ENCODE assay signal across 12 cellular contexts in the genomic region with DNA sequence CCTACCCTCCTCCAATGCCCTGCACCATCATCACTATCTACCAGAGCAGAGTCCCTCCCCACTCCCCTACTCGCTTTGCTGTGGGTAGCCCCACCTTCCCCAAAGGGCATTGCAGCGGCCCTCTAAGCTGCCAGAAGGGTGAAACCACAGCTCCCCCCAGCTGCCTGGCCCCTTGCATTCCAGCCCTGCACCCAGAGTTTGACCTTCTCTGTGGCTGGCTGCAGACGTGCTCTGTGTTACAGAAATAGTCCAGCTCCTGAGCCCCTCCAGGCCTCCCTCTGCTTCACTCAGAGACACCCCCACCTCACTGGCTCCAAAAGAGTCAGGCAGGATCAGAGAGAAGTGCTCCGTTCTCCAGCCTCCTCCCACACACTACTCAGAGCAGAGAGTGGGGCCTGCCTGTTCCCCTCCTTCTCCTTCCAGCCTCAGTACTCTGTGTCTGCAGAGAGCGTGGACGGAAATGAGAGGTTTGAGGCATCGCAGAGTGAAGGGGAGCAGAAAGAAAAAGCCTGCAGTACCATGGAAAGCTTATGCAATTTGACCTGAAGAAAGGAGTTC.
DNase-seq lines count a peak whose midpoint lies in the region; ATAC-seq and TF ChIP-seq lines count a peak whose summit lies in the region.
"Had no signal": no experiment of that assay in that cellular context is flagged by ENCODE, and none has a peak within 500 bp of the region (broad histone marks: within the 10 kb centered on the region; RNA-seq: fewer than 3 reads in every experiment).

No MANE protein-coding gene starts in this region.

- H3K9me3 Mint-ChIP-seq in CD8-positive, alpha-beta T cell = no peaks in the 10 kb centered on the region
- H3K9me3 Mint-ChIP-seq in CD8-positive, alpha-beta memory T cell = no peaks in the 10 kb centered on the region
- H3K9me3 Mint-ChIP-seq: dendritic cell treated with granulocyte-macrophage colony-stimulating factor and Interleukin-4, amounts not matched to agents 40 ng/mL and 50 ng/mL, for 4 days; neural crest cell had no signal

- H3K36me3 ChIP-seq in CD8-positive, alpha-beta T cell (ENCODE audit: insufficient read depth, low read length) = no peaks in the 10 kb centered on the region
- H3K36me3 ChIP-seq in CD8-positive, alpha-beta memory T cell (ENCODE audit: insufficient read depth, low read length) = no peaks in the 10 kb centered on the region

- CTCF ChIA-PET in CD8-positive, alpha-beta T cell (lab: Charles Lee) = interaction anchor here (1.0 to 1.2 kb wide), 2 partner anchors 13 to 89 kb away, joined by 3 read pairs; no protein-coding TSS in a partner anchor
- CTCF ChIA-PET in CD8-positive, alpha-beta memory T cell (lab: Charles Lee) = interaction anchor here (1.3 kb wide), 1 partner anchor 38 kb away, joined by 3 read pairs; no protein-coding TSS in a partner anchor

- peaks cover 17% of the 10 kb centered on the region for H3K4me1 Mint-ChIP-seq in CD8-positive, alpha-beta T cell (ENCODE audit: low read depth)
- no peaks in the 10 kb centered on the region for H3K4me1 Mint-ChIP-seq in CD8-positive, alpha-beta memory T cell

- intact Hi-C loops in CD8-positive, alpha-beta T cell (cut with DNase I, micrococcal nuclease) = no loop called here

- H3K27me3 ChIP-seq in CD8-positive, alpha-beta T cell (ENCODE audit: insufficient read depth, low read length) = no peaks in the 10 kb centered on the region
- H3K27me3 ChIP-seq in CD8-positive, alpha-beta memory T cell (ENCODE audit: insufficient read depth, low read length, poor library complexity, severe bottlenecking) = peaks cover 4% of the 10 kb centered on the region

- H3K27me3 Mint-ChIP-seq in CD8-positive, alpha-beta T cell (ENCODE audit: low read depth) = peaks cover 9% of the 10 kb centered on the region
- peaks cover 8 to 69% of the 10 kb centered on the region in 2 donors for H3K27me3 Mint-ChIP-seq in CD8-positive, alpha-beta memory T cell

- no peak for ATAC-seq in CD8-positive, alpha-beta T cell
- ATAC-seq: activated CD4-positive, CD25-positive, alpha-beta regulatory T cell treated with anti-CD3 and anti-CD28 coated beads, Interleukin-2, amount 50 U/mL, for 24 hours had no signal

- no peak overlapping the region for H3K27ac ChIP-seq in CD8-positive, alpha-beta T cell (ENCODE audit: low read depth, low read length)
- no peak overlapping the region for H3K27ac ChIP-seq in CD8-positive, alpha-beta memory T cell (ENCODE audit: low read depth, low read length)

- TF ChIP-seq CTCF in CD8-positive, alpha-beta T cell (IDR thresholded peaks at IDR 0.05) = no peak
- TF ChIP-seq CTCF in fibroblast of villous mesenchyme (IDR thresholded peaks at IDR 0.05; ENCODE audit: insufficient read depth, low read depth, low read length) = peak; percentile 1

- H3K27ac Mint-ChIP-seq in CD8-positive, alpha-beta T cell = peak overlapping the region; percentile 29
- H3K27ac Mint-ChIP-seq in CD8-positive, alpha-beta memory T cell = peak overlapping the region in 1 of 8 donors; percentile 9
- H3K27ac Mint-ChIP-seq: dendritic cell treated with granulocyte-macrophage colony-stimulating factor and Interleukin-4, amounts not matched to agents 40 ng/mL and 50 ng/mL, for 4 days had no signal

- H3K4me3 ChIP-seq in CD8-positive, alpha-beta T cell (ENCODE audit: low read depth, low read length) = no peak overlapping the region
- H3K4me3 ChIP-seq in fibroblast of villous mesenchyme (ENCODE audit: low read depth, low read length) = no peak overlapping the region
- no peak overlapping the region for H3K4me3 ChIP-seq in CD8-positive, alpha-beta memory T cell (ENCODE audit: low read length)

- POLR2A ChIA-PET in CD8-positive, alpha-beta T cell (lab: Charles Lee) = interaction anchor here (0.9 kb wide), 1 partner anchor 18 kb away, joined by 3 read pairs; no protein-coding TSS in a partner anchor
- POLR2A ChIA-PET in CD8-positive, alpha-beta memory T cell (lab: Charles Lee) = no interaction called here

- no peaks in the 10 kb centered on the region for H3K9me3 ChIP-seq in CD8-positive, alpha-beta T cell (ENCODE audit: low read length)
- H3K9me3 ChIP-seq in CD8-positive, alpha-beta memory T cell (ENCODE audit: low read length) = no peaks in the 10 kb centered on the region

- DNase-seq in CD8-positive, alpha-beta T cell = no peak
- DNase-seq in RPMI7951 (ENCODE audit: low read depth) (peak; percentile 97), fibroblast of villous mesenchyme (ENCODE audit: low read depth) (peak; percentile 93), pons (ENCODE audit: low spot score) (peak; percentile 74), NCI-H1092 (lab: John Stamatoyannopoulos, UW) (no peak), NCI-H146 (lab: John Stamatoyannopoulos, UW) (no peak), NCI-H1930 (lab: John Stamatoyannopoulos, UW) (no peak)
- no peak for DNase-seq in CD8-positive, alpha-beta memory T cell
- DNase-seq: stimulated activated naive CD4-positive, alpha-beta T cell treated with Interleukin-2 at 50 U/mL for 16 hours had no signal

- no peak overlapping the region for H3K4me3 Mint-ChIP-seq in CD8-positive, alpha-beta T cell
- H3K4me3 Mint-ChIP-seq in CD8-positive, alpha-beta memory T cell = peak overlapping the region in 1 of 7 donors; percentile 11
- H3K4me3 Mint-ChIP-seq: dendritic cell treated with granulocyte-macrophage colony-stimulating factor and Interleukin-4, amounts not matched to agents 40 ng/mL and 50 ng/mL, for 4 days; neural crest cell had no signal

- H3K36me3 Mint-ChIP-seq in CD8-positive, alpha-beta T cell = no peaks in the 10 kb centered on the region
- no peaks in the 10 kb centered on the region for H3K36me3 Mint-ChIP-seq in CD8-positive, alpha-beta memory T cell

- H3K4me1 ChIP-seq in CD8-positive, alpha-beta T cell (ENCODE audit: insufficient read depth, low read length) = peaks cover 10% of the 10 kb centered on the region
- no peaks in the 10 kb centered on the region for H3K4me1 ChIP-seq in CD8-positive, alpha-beta memory T cell (ENCODE audit: insufficient read depth, low read length)

Comparison
In these comparisons a context has a peak if more than half of its experiments do, and no peak if none do; other contexts are left out.
1. DNase-seq: peak in RPMI7951 (single experiment), fibroblast of villous mesenchyme (single experiment) and pons (single experiment); none in CD8-positive, alpha-beta T cell (0 of 7), NCI-H1092 (single experiment), NCI-H146 (single experiment), CD8-positive, alpha-beta memory T cell (0 of 5) and NCI-H1930 (0 of 2).